Comparison of ENCODE assay signal across 29 cellular contexts in the genomic region with DNA sequence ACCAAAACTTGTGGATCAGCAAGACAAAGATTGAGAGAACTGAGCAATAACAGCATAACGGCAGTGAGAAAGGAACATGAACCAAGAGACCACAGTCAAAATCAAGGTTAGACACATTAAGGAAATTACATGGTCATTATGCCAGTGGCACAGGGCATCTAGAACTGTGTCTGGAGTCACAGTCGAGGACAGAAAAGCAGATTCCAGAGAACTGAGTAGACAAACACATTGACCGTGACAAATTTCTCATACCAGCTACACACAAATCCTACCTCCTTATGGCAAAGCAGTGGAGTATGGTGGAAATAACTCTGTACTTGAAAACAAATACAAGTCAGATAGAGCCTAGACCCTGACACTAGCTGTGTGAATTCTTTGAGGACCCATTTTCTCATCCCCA.
"Had no signal": no experiment of that assay in that cellular context is flagged by ENCODE, and none has a peak within 500 bp of the region (broad histone marks: within the 10 kb centered on the region; RNA-seq: fewer than 3 reads in every experiment).

No MANE protein-coding gene starts in this region.

- H3K4me3 Mint-ChIP-seq: activated CD8-positive, alpha-beta memory T cell treated with anti-CD3 and anti-CD28 coated beads, Interleukin-2, amount 10 ng/mL, durations not matched to agents 7 days and 5 days; activated CD8-positive, alpha-beta T cell treated with anti-CD3 and anti-CD28 coated beads, Interleukin-2, amount 10 ng/mL, durations not matched to agents 7 days and 5 days; activated naive CD4-positive, alpha-beta T cell treated with anti-CD3 and anti-CD28 coated beads, Interleukin-2, amount 50 U/mL, for 24 hours; activated naive CD8-positive, alpha-beta T cell treated with anti-CD3 and anti-CD28 coated beads, Interleukin-2, amount 50 U/mL, for 24 hours; activated T-cell treated with anti-CD3 and anti-CD28 coated beads, Interleukin-2, amount 50 U/mL, for 24 hours; activated T-helper 1 cell treated with anti-CD3 and anti-CD28 coated beads, Interleukin-12 subunit alpha, Interleukin-12 subunit beta, Interleukin-2, Interleukin-4 antibody, amounts not matched to agents 30 ng/mL and 10 ng/mL and 1 ng/mL, durations not matched to agents 14 hours and 24 hours and 36 hours; WTC11 had no signal

- H3K36me3 ChIP-seq: ascending aorta, brain microvascular endothelial cell, cardiac muscle cell had no signal

- H3K9ac ChIP-seq: SK-N-SH had no signal

- H3K27me3 ChIP-seq: ascending aorta, brain microvascular endothelial cell, cardiac muscle cell had no signal

- H3K36me3 Mint-ChIP-seq: activated CD8-positive, alpha-beta memory T cell treated with anti-CD3 and anti-CD28 coated beads, Interleukin-2, amount 10 ng/mL, durations not matched to agents 7 days and 5 days; activated naive CD4-positive, alpha-beta T cell treated with anti-CD3 and anti-CD28 coated beads, Interleukin-2, amount 50 U/mL, for 24 hours; WTC11 had no signal

- H3K4me1 ChIP-seq: ascending aorta had no signal

- H3K9me2 ChIP-seq: SK-N-SH had no signal

- ATAC-seq: activated CD8-positive, alpha-beta memory T cell treated with anti-CD3 and anti-CD28 coated beads, Interleukin-2, amount 10 ng/mL, durations not matched to agents 7 days and 5 days; activated CD8-positive, alpha-beta T cell treated with anti-CD3 and anti-CD28 coated beads, Interleukin-2, amount 10 ng/mL, durations not matched to agents 7 days and 5 days; activated naive CD8-positive, alpha-beta T cell treated with anti-CD3 and anti-CD28 coated beads, Interleukin-2, amount 50 U/mL, for 24 hours; Right ventricle myocardium inferior; WTC11 had no signal

- H3K4me3 ChIP-seq: ascending aorta, cardiac muscle cell had no signal

- DNase-seq: activated CD4-positive, alpha-beta T cell treated with anti-CD3 and anti-CD28 coated beads for 48 hours; activated CD4-positive, alpha-beta T cell treated with anti-CD3 and anti-CD28 coated beads, Interleukin-2, amount 50 U/mL, for 4 hours; activated CD4-positive, CD25-positive, alpha-beta regulatory T cell treated with anti-CD3 and anti-CD28 coated beads, Interleukin-2, amount 50 U/mL, for 72 hours; activated CD8-positive, alpha-beta memory T cell treated with anti-CD3 and anti-CD28 coated beads, Interleukin-2, amount 10 ng/mL, durations not matched to agents 7 days and 5 days; activated CD8-positive, alpha-beta T cell treated with anti-CD3 and anti-CD28 coated beads, Interleukin-2, amount 10 ng/mL, durations not matched to agents 7 days and 5 days; activated effector memory CD4-positive, alpha-beta T cell treated with Interleukin-2 at 50 U/mL for 16 hours; activated naive CD4-positive, alpha-beta T cell; activated naive CD8-positive, alpha-beta T cell treated with anti-CD3 and anti-CD28 coated beads, Interleukin-2, amount 50 U/mL, for 24 hours; activated T-cell treated with anti-CD3 and anti-CD28 coated beads, Interleukin-2, amount 50 U/mL, for 24 hours; amniotic stem cell; brain microvascular endothelial cell; KG1; NCI-H1092; NCI-H1417; NCI-H1694; NCI-H2029; NCI-H2107; NCI-H2171 treated with DMSO at 0.1 percent for 48 hours; NCI-H526 treated with DMSO at 0.1 percent for 48 hours; NCI-H82; RPMI8226; SK-N-SH; T-helper 1 cell had no signal

- H3K27ac Mint-ChIP-seq: activated CD8-positive, alpha-beta memory T cell treated with anti-CD3 and anti-CD28 coated beads, Interleukin-2, amount 10 ng/mL, durations not matched to agents 7 days and 5 days; activated CD8-positive, alpha-beta T cell treated with anti-CD3 and anti-CD28 coated beads, Interleukin-2, amount 10 ng/mL, durations not matched to agents 7 days and 5 days; activated naive CD4-positive, alpha-beta T cell treated with anti-CD3 and anti-CD28 coated beads, Interleukin-2, amount 50 U/mL, for 24 hours; activated naive CD8-positive, alpha-beta T cell treated with anti-CD3 and anti-CD28 coated beads, Interleukin-2, amount 50 U/mL, for 24 hours; activated T-cell treated with anti-CD3 and anti-CD28 coated beads, Interleukin-2, amount 50 U/mL, for 24 hours; activated T-helper 1 cell treated with anti-CD3 and anti-CD28 coated beads, Interleukin-12 subunit alpha, Interleukin-12 subunit beta, Interleukin-2, Interleukin-4 antibody, amounts not matched to agents 30 ng/mL and 10 ng/mL and 1 ng/mL, durations not matched to agents 14 hours and 24 hours and 36 hours; WTC11 had no signal

- H3K4me2 ChIP-seq: SK-N-SH had no signal

- H3K9me3 Mint-ChIP-seq: activated naive CD4-positive, alpha-beta T cell treated with anti-CD3 and anti-CD28 coated beads, Interleukin-2, amount 50 U/mL, for 24 hours; activated naive CD8-positive, alpha-beta T cell treated with anti-CD3 and anti-CD28 coated beads, Interleukin-2, amount 50 U/mL, for 24 hours; activated T-cell treated with anti-CD3 and anti-CD28 coated beads, Interleukin-2, amount 50 U/mL, for 24 hours; activated T-helper 1 cell treated with anti-CD3 and anti-CD28 coated beads, Interleukin-12 subunit alpha, Interleukin-12 subunit beta, Interleukin-2, Interleukin-4 antibody, amounts not matched to agents 30 ng/mL and 10 ng/mL and 1 ng/mL, durations not matched to agents 14 hours and 24 hours and 36 hours had no signal

- H3K27ac ChIP-seq: ascending aorta, brain microvascular endothelial cell, cardiac muscle cell had no signal

- H3K4me1 Mint-ChIP-seq: activated CD8-positive, alpha-beta memory T cell treated with anti-CD3 and anti-CD28 coated beads, Interleukin-2, amount 10 ng/mL, durations not matched to agents 7 days and 5 days; activated naive CD4-positive, alpha-beta T cell treated with anti-CD3 and anti-CD28 coated beads, Interleukin-2, amount 50 U/mL, for 24 hours; activated naive CD8-positive, alpha-beta T cell treated with anti-CD3 and anti-CD28 coated beads, Interleukin-2, amount 50 U/mL, for 24 hours had no signal

- H3K9me3 ChIP-seq: ascending aorta, SK-N-SH had no signal
